ENCODE assay signal across 8 cellular contexts in genomic region chr19:16571283-16571682, GRCh38. TPM values are rescaled to one million over a fixed set of nuclear protein-coding genes. Genes with fewer than 3 reads are reported as not detected.
DNase-seq lines count a peak whose midpoint lies in the region; ATAC-seq, FAIRE-seq and TF ChIP-seq lines count a peak whose summit lies in the region.

No MANE protein-coding gene starts in this region.

- H3K4me2 ChIP-seq in GM12878 (ENCODE audit: control insufficient read depth, insufficient read depth), result peak overlapping the region; percentile 96

- POLR2A ChIA-PET in GM12878 (lab: Charles Lee) (interaction anchor here (1.1 to 1.8 kb wide), 3 partner anchors 14 to 89 kb away, joined by 3 to 5 read pairs (median 4); partner anchors contain the start of gene SMIM7), GM10248 (lab: Yijun Ruan, JAX) (no interaction called here)

- DNase-seq in ELR (ENCODE audit: low read depth), result peak; percentile 57
- DNase-seq in MG63, result peak; percentile 81
- DNase-seq in GM12878 (ENCODE audit: low read depth, low spot score), result no peak
- no peak for DNase-seq in lung (ENCODE audit: low spot score)
- DNase-seq in dedifferentiated amniotic fluid mesenchymal stem cell (ENCODE audit: extremely low spot score), result no peak
- DNase-seq in SW 1271 (lab: John Stamatoyannopoulos, UW), result no peak
- no peak for DNase-seq in NCI-H774 (lab: John Stamatoyannopoulos, UW)
- no peak for DNase-seq in GM10248 (ENCODE audit: extremely low spot score)

- intact Hi-C loops in GM12878 (cut with micrococcal nuclease; ENCODE audit: unreplicated experiment), result no loop called here

- no peak for TF ChIP-seq POLR2A in GM12878 (IDR thresholded peaks at IDR 0.05; ENCODE audit: low read depth, low read length)

- CTCF ChIA-PET in GM12878 (lab: Yijun Ruan, JAX), result interaction anchor here (0.7 to 1.4 kb wide), 3 partner anchors 34 to 75 kb away, joined by 3 to 4 read pairs (median 3); partner anchors contain the start of genes C19orf44 and CALR3
- CTCF ChIA-PET in GM10248 (lab: Yijun Ruan, JAX), result no interaction called here

- SMC1A ChIA-PET in GM12878 (lab: Charles Lee; ENCODE audit: uncharacterized antibody, unreplicated experiment), result no interaction called here

- RAD21 ChIA-PET in GM12878 (lab: Charles Lee; ENCODE audit: unreplicated experiment), result no interaction called here

- H3K9ac ChIP-seq in GM12878 (ENCODE audit: control insufficient read depth, insufficient read depth, low read length), result peak overlapping the region; percentile 77

- peaks cover 2% of the 10 kb centered on the region; the same call in 1 of the 2 replicates for H4K20me1 ChIP-seq in GM12878 (ENCODE audit: control insufficient read depth, insufficient read depth)

- no peak for TF ChIP-seq RAD21 in GM12878 (IDR thresholded peaks at IDR 0.05; ENCODE audit: insufficient read depth, low read depth, low read length)

- H3K27me3 ChIP-seq in MG63 (no peaks in the 10 kb centered on the region), GM12878 (replicated peaks in 1 of 2; ENCODE audit: control insufficient read depth in 2 of 2, insufficient read depth in 2 of 2, low read length in 1 of 2) (no peaks in the 10 kb centered on the region), lung (ENCODE audit: control insufficient read depth, insufficient read depth) (no peaks in the 10 kb centered on the region)

- TF ChIP-seq EP300 in GM12878 (IDR thresholded peaks at IDR 0.05; ENCODE audit: borderline replicate concordance in 1 of 2, control insufficient read depth in 1 of 2, low read depth in 2 of 2, low read length in 2 of 2), result no peak

- in situ Hi-C loops in GM12878 (cut with MboI), result no loop called here

- no peak overlapping the region for H2AFZ ChIP-seq in GM12878 (ENCODE audit: control insufficient read depth, low read depth, low read length)

- peaks cover 60% of the 10 kb centered on the region for H3K79me2 ChIP-seq in GM12878 (ENCODE audit: control insufficient read depth, insufficient read depth, low read length)

- H3K36me3 ChIP-seq in MG63 (peaks cover 77% of the 10 kb centered on the region), GM12878 (ENCODE audit: control insufficient read depth in 2 of 2, insufficient read depth in 2 of 2, low read length in 1 of 2) (peaks cover 17 to 25% of the 10 kb centered on the region in 2 experiments), lung (ENCODE audit: control insufficient read depth in 2 of 2, insufficient read depth in 2 of 2, low read length in 2 of 2) (peaks cover 10 to 18% of the 10 kb centered on the region in 2 donors)

- ATAC-seq in GM12878 (no peak), lung (ENCODE audit: insufficient read depth, low FRiP score) (no peak)

- H3K4me3 ChIP-seq in MG63 (peak overlapping the region; percentile 82), GM12878 (peak overlapping the region; percentile 96), lung (peak overlapping the region; percentile 91)

- no peak for FAIRE-seq in GM12878 (lab: Jason Lieb, UNC)

- H3K9me3 ChIP-seq in MG63, result no peaks in the 10 kb centered on the region
- H3K9me3 ChIP-seq in GM12878 (replicated peaks; ENCODE audit: control insufficient read depth, insufficient read depth, low read length), result no peaks in the 10 kb centered on the region
- H3K9me3 ChIP-seq in lung (ENCODE audit: control insufficient read depth in 2 of 2, insufficient read depth in 1 of 2, low read length in 1 of 2), result no peaks in the 10 kb centered on the region

- H3K27ac ChIP-seq in GM12878 (ENCODE audit: control insufficient read depth, insufficient read depth) (peak overlapping the region; percentile 69), lung (ENCODE audit: low read depth in 1 of 2, low read length in 1 of 2) (peak overlapping the region; percentile 39 to 94)

- BruUV-seq in GM12878 (replicated peaks; lab: Mats Ljungman, UMichigan), result no TSS peak

- TF ChIP-seq CTCF in GM12878 (IDR thresholded peaks at IDR 0.05 in 2 of 3, conservative IDR thresholded peaks at IDR 0.05 in 1 of 3; ENCODE audit: control insufficient read depth in 2 of 3, extremely low read depth in 1 of 3, insufficient read depth in 1 of 3, low read depth in 3 of 3, low read length in 3 of 3) (no peak), lung (IDR thresholded peaks at IDR 0.05; ENCODE audit: control extremely low read depth, extremely low read depth) (no peak), GM10248 (IDR thresholded peaks at IDR 0.05; ENCODE audit: control extremely low read depth, extremely low read depth, low read depth, missing control alignments) (no peak)

- H3K4me1 ChIP-seq in GM12878 (ENCODE audit: control insufficient read depth, insufficient read depth, low read length) (peaks cover 10% of the 10 kb centered on the region), lung (ENCODE audit: control insufficient read depth in 2 of 2, insufficient read depth in 2 of 2, low read length in 2 of 2) (peaks cover 3 to 7% of the 10 kb centered on the region in 2 donors)

- WGBS in GM12878 (ENCODE audit: insufficient coverage, insufficient replicate concordance, low lambda C conversion rate, missing lambda C conversion rate), result 0% methylated on average over 6 of the region's 6 CpGs
- WGBS in lung, 2 donors, result 12 to 21% methylated on average over 6 of the region's 6 CpGs

TF ChIP-seq in GM12878, 131 proteins besides CTCF, POLR2A, EP300 and RAD21:
- TF ChIP-seq TCF7 (IDR thresholded peaks at IDR 0.05; ENCODE audit: borderline replicate concordance) (no peak), SPI1 (IDR thresholded peaks at IDR 0.05; ENCODE audit: borderline replicate concordance, insufficient read depth, low read depth, low read length) (peak; percentile 45; the same call in 1 of the 2 replicates)

RNA-seq across cellular contexts. Expression of gene SLC35E1, which starts 0.9 kb away (rescaled TPM):
- 28.0 and 30.5 TPM in 2 replicates for total RNA-seq in MG63 (2014; rRNA removed; shearing (Covaris generic); ENCODE audit: low replicate concordance)
- total RNA-seq in GM12878 (2013; cell fraction: nucleolus; rRNA removed), result 130 and 131 TPM in 2 replicates
- total RNA-seq in GM12878 (2014; rRNA removed), result 24.7 and 26.5 TPM in 2 replicates
- total RNA-seq in GM12878 (2014; rRNA removed; fragmentation: Illumina TruSeq; extraction: Trizol), result 20.1 and 20.4 TPM in 2 replicates
- 30.9 and 33.7 TPM in 2 replicates for total RNA-seq in GM12878 (2021)
- 23.4 TPM for polyA plus RNA-seq in GM12878 (2011; ENCODE audit: low read depth)
- 28.7 and 37.7 TPM in 2 replicates for polyA plus RNA-seq in GM12878 (2011; rRNA removed)
- 42.7 and 47.6 TPM in 2 replicates for polyA plus RNA-seq in GM12878 (2011; cell fraction: cytosol; rRNA removed)
- 45.6 and 46.8 TPM in 2 replicates for polyA plus RNA-seq in GM12878 (2011; cell fraction: nucleus; rRNA removed)
- 32.1 and 35.8 TPM in 2 replicates for polyA plus RNA-seq in GM12878 (2012)
- polyA plus RNA-seq in GM12878 (2014; fragmentation: Illumina TruSeq; extraction: Trizol), result 20.5 and 23.8 TPM in 2 replicates
- 10 to 100 TPM; 11.3 to 15.1 TPM for polyA plus RNA-seq in GM12878 (2014; fragmentation: Nextera tagmentation; extraction: Ambion mirVana)
- 19.6 and 26.7 TPM in 2 replicates for polyA plus RNA-seq in GM12878 (2014; rRNA removed)
- polyA plus RNA-seq in GM12878 (2016; fragmentation: Nextera tagmentation; extraction: Ambion mirVana), result 10 to 100 TPM; 12.6 to 20.0 TPM
- polyA minus RNA-seq in GM12878 (2011; rRNA and poly(A)+ RNA removed), result 96.4 and 132 TPM in 2 replicates
- polyA minus RNA-seq in GM12878 (2011; cell fraction: cytosol; rRNA and poly(A)+ RNA removed), result 29.0 and 31.5 TPM in 2 replicates
- polyA minus RNA-seq in GM12878 (2011; cell fraction: nucleus; rRNA and poly(A)+ RNA removed), result 27.3 and 43.1 TPM in 2 replicates
- total RNA-seq in lung, result 10 to 100 TPM; 30.3 to 58.1 TPM
- 10 to 100 TPM; 24.9 to 36.4 TPM for polyA plus RNA-seq in lung

RNA-seq across cellular contexts. Expression of gene CHERP, which starts 29.0 kb away (rescaled TPM):
- 1.8 and 2.0 TPM in 2 replicates for total RNA-seq in MG63 (2014; rRNA removed; shearing (Covaris generic); ENCODE audit: low replicate concordance)
- 47.2 and 55.4 TPM in 2 replicates for total RNA-seq in GM12878 (2013; cell fraction: nucleolus; rRNA removed)
- total RNA-seq in GM12878 (2014; rRNA removed) (3.6 and 4.9 TPM in 2 replicates), GM12878 (2014; rRNA removed; fragmentation: Illumina TruSeq; extraction: Trizol) (6.8 and 7.2 TPM in 2 replicates), GM12878 (2021) (57.5 and 65.3 TPM in 2 replicates), lung (10 to 100 TPM; 26.5 to 30.9 TPM)
- 13.6 TPM for polyA plus RNA-seq in GM12878 (2011; ENCODE audit: low read depth)
- polyA plus RNA-seq in GM12878 (2011; rRNA removed) (3.2 and 5.1 TPM in 2 replicates), GM12878 (2014; fragmentation: Illumina TruSeq; extraction: Trizol) (3.5 and 17.6 TPM in 2 replicates), GM12878 (2014; fragmentation: Nextera tagmentation; extraction: Ambion mirVana) (1 to 10 TPM in 1 of 2 experiments, under 1 TPM in 1; 0.66 to 1.7 TPM), GM12878 (2014; rRNA removed) (24.0 and 42.2 TPM in 2 replicates), GM12878 (2016; fragmentation: Nextera tagmentation; extraction: Ambion mirVana) (10 to 100 TPM; 47.1 to 49.4 TPM), lung (10 to 100 TPM; 19.5 to 20.2 TPM)
- 7.8 and 8.6 TPM in 2 replicates for polyA plus RNA-seq in GM12878 (2011; cell fraction: cytosol; rRNA removed)
- polyA plus RNA-seq in GM12878 (2011; cell fraction: nucleus; rRNA removed), result 45.6 and 76.2 TPM in 2 replicates
- 34.7 and 37.6 TPM in 2 replicates for polyA plus RNA-seq in GM12878 (2012)
- 4.5 and 8.6 TPM in 2 replicates for polyA minus RNA-seq in GM12878 (2011; rRNA and poly(A)+ RNA removed)
- polyA minus RNA-seq in GM12878 (2011; cell fraction: cytosol; rRNA and poly(A)+ RNA removed), result 9.5 and 14.8 TPM in 2 replicates
- polyA minus RNA-seq in GM12878 (2011; cell fraction: nucleus; rRNA and poly(A)+ RNA removed), result 15.5 and 27.3 TPM in 2 replicates

RNA-seq across cellular contexts. Expression of gene MED26, which starts 56.7 kb away (rescaled TPM):
- total RNA-seq in MG63 (2014; rRNA removed; shearing (Covaris generic); ENCODE audit: low replicate concordance), result 10.5 and 10.9 TPM in 2 replicates
- total RNA-seq in GM12878 (2013; cell fraction: nucleolus; rRNA removed), result 44.3 and 46.5 TPM in 2 replicates
- total RNA-seq in GM12878 (2014; rRNA removed), result 13.8 and 15.3 TPM in 2 replicates
- 7.2 and 8.6 TPM in 2 replicates for total RNA-seq in GM12878 (2014; rRNA removed; fragmentation: Illumina TruSeq; extraction: Trizol)
- total RNA-seq in GM12878 (2021), result 20.2 and 21.4 TPM in 2 replicates
- 3.3 TPM for polyA plus RNA-seq in GM12878 (2011; ENCODE audit: low read depth)
- polyA plus RNA-seq in GM12878 (2011; rRNA removed), result 10.0 and 14.0 TPM in 2 replicates
- 14.4 and 19.2 TPM in 2 replicates for polyA plus RNA-seq in GM12878 (2011; cell fraction: cytosol; rRNA removed)
- polyA plus RNA-seq in GM12878 (2011; cell fraction: nucleus; rRNA removed), result 18.8 and 19.7 TPM in 2 replicates
- polyA plus RNA-seq in GM12878 (2012), result 7.8 and 10.8 TPM in 2 replicates
- 3.6 and 8.0 TPM in 2 replicates for polyA plus RNA-seq in GM12878 (2014; fragmentation: Illumina TruSeq; extraction: Trizol)
- 1 to 10 TPM; 1.1 to 2.2 TPM for polyA plus RNA-seq in GM12878 (2014; fragmentation: Nextera tagmentation; extraction: Ambion mirVana)
- 12.4 and 15.2 TPM in 2 replicates for polyA plus RNA-seq in GM12878 (2014; rRNA removed)
- polyA plus RNA-seq in GM12878 (2016; fragmentation: Nextera tagmentation; extraction: Ambion mirVana), result 10 to 100 TPM in 1 of 2 experiments, 1 to 10 TPM in 1; 9.2 to 10.1 TPM
- 19.0 and 25.2 TPM in 2 replicates for polyA minus RNA-seq in GM12878 (2011; rRNA and poly(A)+ RNA removed)
- 12.0 and 15.0 TPM in 2 replicates for polyA minus RNA-seq in GM12878 (2011; cell fraction: cytosol; rRNA and poly(A)+ RNA removed)
- polyA minus RNA-seq in GM12878 (2011; cell fraction: nucleus; rRNA and poly(A)+ RNA removed), result 21.2 and 41.1 TPM in 2 replicates
- 10 to 100 TPM in 1 of 2 donors, 1 to 10 TPM in 1; 8.9 to 18.2 TPM for total RNA-seq in lung
- polyA plus RNA-seq in lung, result 1 to 10 TPM; 7.0 to 7.4 TPM

Comparison
In these comparisons a context has a peak if more than half of its experiments do, and no peak if none do; other contexts are left out.
1. DNase-seq: peak in ELR (single experiment) and MG63 (single experiment); none in GM12878 (single experiment), lung (single experiment), dedifferentiated amniotic fluid mesenchymal stem cell (single experiment), SW 1271 (0 of 2), NCI-H774 (single experiment) and GM10248 (single experiment).
2. Peak in every context shown above with its lines, with median percentiles within 50 percentile points of each other: H3K4me3 ChIP-seq.